8 cellular contexts compared by ENCODE assay signal in the genomic region with DNA sequence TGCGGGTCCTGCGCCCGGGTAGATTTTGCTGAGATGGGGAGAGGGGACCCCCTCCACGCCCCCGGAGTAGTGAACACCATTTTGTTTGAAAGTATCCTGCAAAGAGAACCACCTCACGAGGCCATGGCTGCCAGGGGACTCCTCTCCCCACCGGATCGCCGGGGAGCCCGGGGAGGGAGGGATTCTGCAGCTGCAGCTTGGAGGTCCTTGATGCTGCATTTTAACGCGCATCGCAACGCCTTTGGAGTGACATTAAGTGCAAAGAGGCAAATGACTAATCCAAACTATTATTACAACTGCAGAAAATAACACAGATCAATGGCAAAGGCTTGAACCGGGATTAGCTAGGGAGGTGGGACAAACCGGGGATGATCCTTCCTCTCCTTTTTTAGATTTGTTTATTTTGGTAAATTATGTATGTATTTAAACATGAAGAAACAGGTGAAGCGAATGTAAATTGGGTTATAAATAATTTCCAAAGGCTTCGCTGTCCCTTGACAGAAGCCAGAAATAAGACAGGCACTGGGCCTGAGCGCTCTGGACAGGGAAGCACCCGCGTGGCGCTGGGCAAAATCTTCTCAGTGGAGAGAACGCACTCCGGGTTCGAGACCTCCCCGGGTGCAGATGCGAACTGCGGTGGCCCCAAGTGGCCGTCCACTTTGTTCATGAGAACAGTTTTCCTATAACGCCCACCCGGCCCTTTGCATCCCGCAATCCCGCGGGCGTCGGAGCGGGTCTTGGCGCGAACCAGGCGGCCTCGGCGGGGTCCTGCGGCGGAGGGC.
A peak's percentile ranks its signal among the peaks of the same experiment; 100 is the strongest.
DNase-seq lines count a peak whose midpoint lies in the region; ATAC-seq and TF ChIP-seq lines count a peak whose summit lies in the region.

No MANE protein-coding gene starts in this region.

- H3K4me1 ChIP-seq in iPS-18a (ENCODE audit: control insufficient read depth, low read depth, low read length): peaks cover 6% of the 10 kb centered on the region

- no peaks in the 10 kb centered on the region for H3K36me3 ChIP-seq in iPS-18a (ENCODE audit: control insufficient read depth, low read depth, low read length)

- H3K27ac ChIP-seq in VCaP (peak overlapping the region; percentile 62; the same call in 1 of the 2 replicates), iPS-18a (ENCODE audit: low read length) (no peak overlapping the region), substantia nigra (ENCODE audit: low read depth, low read length, poor library complexity, severe bottlenecking) (peak overlapping the region; percentile 69)

- no peak for ATAC-seq in HG02571 (IDR thresholded peaks at IDR 0.05; ENCODE audit: unreplicated experiment)

- H3K27me3 ChIP-seq in iPS-18a (ENCODE audit: control insufficient read depth, insufficient read depth, low read length): peaks cover 71% of the 10 kb centered on the region

- peak overlapping the region; percentile 69 for H3K4me3 ChIP-seq in iPS-18a (ENCODE audit: low read length)

- H3K9ac ChIP-seq in iPS-18a (ENCODE audit: low read length): peak overlapping the region; percentile 57

- H3K9me3 ChIP-seq in iPS-18a (ENCODE audit: control insufficient read depth, low read depth, low read length): no peaks in the 10 kb centered on the region

- peak; percentile 59 for DNase-seq in activated CD8-positive, alpha-beta memory T cell treated with anti-CD3 and anti-CD28 coated beads for 24 hours
- no peak for DNase-seq in activated CD8-positive, alpha-beta memory T cell treated with anti-CD3 and anti-CD28 coated beads, Interleukin-2, amount 50 U/mL, for 4 hours
- DNase-seq in substantia nigra (lab: John Stamatoyannopoulos, UW): peak in 5 of 49 donors; percentile 23 to 41 (median 31)
- no peak for DNase-seq in UCSD-AML1 (lab: John Stamatoyannopoulos, UW; ENCODE audit: unreplicated experiment)
- no peak for DNase-seq in DMS153 treated with DMSO at 0.1 percent for 48 hours (lab: John Stamatoyannopoulos, UW; ENCODE audit: unreplicated experiment)

- TF ChIP-seq CTCF in VCaP (conservative IDR thresholded peaks at IDR 0.05): no peak
